Comparison of ENCODE assay signal across 9 cellular contexts in genomic region chr6:24357336-24358218, GRCh38. TPM values are rescaled to one million over a fixed set of nuclear protein-coding genes. Genes with fewer than 3 reads are reported as not detected.
DNase-seq lines count a peak whose midpoint lies in the region; ATAC-seq and TF ChIP-seq lines count a peak whose summit lies in the region.
"Had no signal": no experiment of that assay in that cellular context is flagged by ENCODE, and none has a peak within 500 bp of the region (broad histone marks: within the 10 kb centered on the region; RNA-seq: fewer than 3 reads in every experiment).

Gene DCDC2 (minus strand): TSS chr6:24358059. CDS start chr6:24357750, 309 bp downstream.

- peak within 1 kb of the TSS; percentile 35 to 45 (median 38) for H3K4me3 ChIP-seq in esophagus muscularis mucosa
- peak within 1 kb of the TSS; percentile 21 to 44 for H3K4me3 ChIP-seq in vagina

- peak within 1 kb of the TSS; percentile 72 for H3K4me3 Mint-ChIP-seq in activated T-cell treated with anti-CD3 and anti-CD28 coated beads, Interleukin-2, amount 50 U/mL, for 24 hours
- peak within 1 kb of the TSS; percentile 59 for H3K4me3 Mint-ChIP-seq in neural crest cell

- no peak for ATAC-seq in HG02885 (IDR thresholded peaks at IDR 0.05; ENCODE audit: poor library complexity, unreplicated experiment)
- no peak for ATAC-seq in HG03139 (IDR thresholded peaks at IDR 0.05; ENCODE audit: unreplicated experiment)

- H3K9me3 Mint-ChIP-seq in activated T-cell treated with anti-CD3 and anti-CD28 coated beads, Interleukin-2, amount 50 U/mL, for 24 hours = no peaks in the 10 kb centered on the region
- H3K9me3 Mint-ChIP-seq in neural crest cell = no peaks in the 10 kb centered on the region

- H3K27me3 ChIP-seq in esophagus muscularis mucosa = peaks cover 0 to 3% (median 0%) of the 10 kb centered on the region in 4 donors
- H3K27me3 ChIP-seq in vagina = no peaks in the 10 kb centered on the region

- H3K4me1 ChIP-seq in esophagus muscularis mucosa = peaks cover 17 to 31% (median 26%) of the 10 kb centered on the region in 4 donors
- peaks cover 27% of the 10 kb centered on the region for H3K4me1 ChIP-seq in vagina

- TF ChIP-seq EP300 in esophagus muscularis mucosa (IDR thresholded peaks at IDR 0.05) = no peak

- no peaks in the 10 kb centered on the region for H3K36me3 Mint-ChIP-seq in activated T-cell treated with anti-CD3 and anti-CD28 coated beads, Interleukin-2, amount 50 U/mL, for 24 hours (ENCODE audit: low read depth)
- no peaks in the 10 kb centered on the region for H3K36me3 Mint-ChIP-seq in neural crest cell (ENCODE audit: low read depth)

- TF ChIP-seq POLR2A in esophagus muscularis mucosa (IDR thresholded peaks at IDR 0.05; ENCODE audit: low read depth) (no peak), vagina (IDR thresholded peaks at IDR 0.05) (no peak)

- H3K27ac ChIP-seq in esophagus muscularis mucosa (replicated peaks in 1 of 4) (no peak within 1 kb of the TSS), vagina (no peak within 1 kb of the TSS)

- peak; percentile 27 for DNase-seq in NOMO-1 treated with DMSO at 0.1 percent for 48 hours (lab: John Stamatoyannopoulos, UW; ENCODE audit: unreplicated experiment)
- DNase-seq in NOMO-1 treated with dmso at 0.1 percent for 144 hours (lab: John Stamatoyannopoulos, UW; ENCODE audit: unreplicated experiment) = no peak
- DNase-seq in activated T-cell treated with anti-CD3 and anti-CD28 coated beads, Interleukin-2, amount 50 U/mL, for 24 hours = peak; percentile 54
- no peak for DNase-seq in esophagus muscularis mucosa (ENCODE audit: extremely low spot score)
- DNase-seq in neural crest cell (ENCODE audit: low read depth, low spot score) = no peak
- DNase-seq in vagina (ENCODE audit: extremely low spot score in 2 of 2) = no peak

- H3K27ac Mint-ChIP-seq in activated T-cell treated with anti-CD3 and anti-CD28 coated beads, Interleukin-2, amount 50 U/mL, for 24 hours = no peak within 1 kb of the TSS
- H3K27ac Mint-ChIP-seq in neural crest cell (ENCODE audit: unreplicated experiment) = no peak within 1 kb of the TSS

- peaks cover 28% of the 10 kb centered on the region for H3K27me3 Mint-ChIP-seq in activated T-cell treated with anti-CD3 and anti-CD28 coated beads, Interleukin-2, amount 50 U/mL, for 24 hours
- H3K27me3 Mint-ChIP-seq in neural crest cell (ENCODE audit: low read depth) = peaks cover 45% of the 10 kb centered on the region

- 28% methylated on average over 25 of the region's 61 CpGs for WGBS in esophagus muscularis mucosa

- TF ChIP-seq CTCF in esophagus muscularis mucosa (IDR thresholded peaks at IDR 0.05) (no peak), neural crest cell (conservative IDR thresholded peaks at IDR 0.05) (no peak), vagina (IDR thresholded peaks at IDR 0.05) (no peak)

- H3K4me1 Mint-ChIP-seq in activated T-cell treated with anti-CD3 and anti-CD28 coated beads, Interleukin-2, amount 50 U/mL, for 24 hours (ENCODE audit: low read depth) = peaks cover 26% of the 10 kb centered on the region
- H3K4me1 Mint-ChIP-seq in neural crest cell = peaks cover 18% of the 10 kb centered on the region

- intact Hi-C loops in esophagus muscularis mucosa (cut with DNase I) = no loop called here
- intact Hi-C loops in vagina (cut with DNase I) = no loop called here

- H3K36me3 ChIP-seq in esophagus muscularis mucosa (no peaks in the 10 kb centered on the region), vagina (no peaks in the 10 kb centered on the region)

- H3K9me3 ChIP-seq in esophagus muscularis mucosa (no peaks in the 10 kb centered on the region), vagina (no peaks in the 10 kb centered on the region)

RNA-seq across cellular contexts. Expression of gene DCDC2, which starts in this region (rescaled TPM):
- total RNA-seq in esophagus muscularis mucosa (not detected), neural crest cell (0.30 TPM in 1 of 2 replicates, not detected in the other), vagina (not detected)
- total RNA-seq: RPMI7951 had no signal

Comparison
In these comparisons a context has a peak if more than half of its experiments do, and no peak if none do; other contexts are left out.
1. DNase-seq: peak in NOMO-1 treated with DMSO at 0.1 percent for 48 hours (single experiment) and activated T-cell treated with anti-CD3 and anti-CD28 coated beads, Interleukin-2, amount 50 U/mL, for 24 hours (single experiment); none in NOMO-1 treated with dmso at 0.1 percent for 144 hours (single experiment), esophagus muscularis mucosa (single experiment), neural crest cell (single experiment) and vagina (0 of 2).